9 cellular contexts compared by ENCODE assay signal in the genomic region with DNA sequence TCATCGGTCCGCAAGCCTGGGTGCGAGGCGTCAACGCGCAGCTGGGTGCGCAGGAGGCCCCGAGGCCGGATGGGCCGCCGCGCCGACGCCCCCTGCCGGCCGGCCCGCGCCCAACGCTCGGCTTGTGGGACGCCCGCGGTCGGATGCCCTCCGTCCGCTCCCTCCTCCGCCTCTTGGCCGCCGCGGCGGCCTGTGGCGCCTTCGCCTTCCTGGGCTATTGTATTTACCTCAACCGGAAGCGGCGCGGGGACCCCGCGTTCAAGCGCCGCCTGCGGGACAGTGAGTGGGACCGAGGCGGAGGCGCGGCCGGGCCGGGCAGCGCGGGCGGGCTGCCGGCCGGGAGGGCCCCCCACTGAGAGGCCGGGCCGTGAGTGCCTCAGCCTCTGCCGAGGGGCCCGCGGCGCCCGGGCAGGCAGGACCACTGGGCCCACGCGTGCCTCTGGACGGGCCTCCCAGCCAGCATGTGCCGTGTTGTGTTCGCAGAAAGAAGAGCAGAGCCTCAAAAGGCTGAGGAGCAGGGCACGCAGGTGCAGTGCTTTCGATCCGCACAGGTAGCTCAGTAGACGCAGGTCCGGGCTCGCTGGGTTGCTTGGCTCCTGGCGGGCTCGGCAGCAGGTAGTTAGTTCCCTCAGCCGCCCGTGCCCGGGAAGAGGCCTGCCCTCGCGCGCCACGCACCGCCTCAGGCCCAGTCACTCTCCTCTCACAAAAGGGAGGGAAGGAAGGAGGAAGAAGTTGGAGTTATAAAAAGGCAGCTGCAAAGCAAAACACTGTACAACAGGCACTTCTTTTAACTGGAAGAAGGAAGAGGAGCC. TPM values are rescaled to one million over a fixed set of nuclear protein-coding genes. Genes with fewer than 3 reads are reported as not detected.
DNase-seq lines count a peak whose midpoint lies in the region; ATAC-seq and TF ChIP-seq lines count a peak whose summit lies in the region.
"Had no signal": no experiment of that assay in that cellular context is flagged by ENCODE, and none has a peak within 500 bp of the region (broad histone marks: within the 10 kb centered on the region; RNA-seq: fewer than 3 reads in every experiment).

A gene (plus strand): TSS at position 116 of the 812 bp plus-strand sequence. CDS start 28 bp downstream, at position 144.

- peak within 1 kb of the TSS; percentile 24 to 48 for H3K4me3 ChIP-seq in CD4-positive, alpha-beta memory T cell (ENCODE audit: low read length in 2 of 2)
- peak within 1 kb of the TSS; percentile 62 for H3K4me3 ChIP-seq in OCI-LY1 (ENCODE audit: low read depth, low read length, poor library complexity, severe bottlenecking)
- H3K4me3 ChIP-seq in fibroblast of pulmonary artery (replicated peaks; ENCODE audit: low read depth, low read length), result peak within 1 kb of the TSS; percentile 38

- H3K4me2 ChIP-seq in OCI-LY1 (ENCODE audit: low read length), result peak within 1 kb of the TSS; percentile 74

- TF ChIP-seq CTCF in OCI-LY1 (IDR thresholded peaks at IDR 0.05; ENCODE audit: low read length) (peak; percentile 82), fibroblast of pulmonary artery (IDR thresholded peaks at IDR 0.05; ENCODE audit: low read length, missing control alignments) (peak; percentile 9), nephron progenitor cell (IDR thresholded peaks at IDR 0.05) (peak; percentile 67)

- H3K9me2 ChIP-seq in OCI-LY1 (ENCODE audit: low read depth, low read length), result no peaks in the 10 kb centered on the region

- H4K20me1 ChIP-seq in OCI-LY1 (ENCODE audit: insufficient read depth, low read length), result no peaks in the 10 kb centered on the region

- H3K9me3 ChIP-seq in CD4-positive, alpha-beta memory T cell (ENCODE audit: control insufficient read depth in 1 of 2, low read length in 2 of 2), result no peaks in the 10 kb centered on the region
- no peaks in the 10 kb centered on the region for H3K9me3 ChIP-seq in OCI-LY1 (ENCODE audit: low read length)

- ATAC-seq in GM19324 (IDR thresholded peaks at IDR 0.05; ENCODE audit: low FRiP score, unreplicated experiment) (peak; percentile 94), HG03457 (IDR thresholded peaks at IDR 0.05; ENCODE audit: unreplicated experiment) (peak; percentile 85)
- ATAC-seq in stimulated activated naive CD8-positive, alpha-beta T cell treated with anti-CD3 and anti-CD28 coated beads, Interleukin-15, amount 100 ng/mL, for 72 hours, result peak; percentile 94

- no peaks in the 10 kb centered on the region for H3K79me2 ChIP-seq in OCI-LY1 (ENCODE audit: insufficient read depth, low read length)

- no peaks in the 10 kb centered on the region for H3K27me3 ChIP-seq in CD4-positive, alpha-beta memory T cell (ENCODE audit: insufficient read depth, low read length)
- no peaks in the 10 kb centered on the region for H3K27me3 ChIP-seq in OCI-LY1 (ENCODE audit: insufficient read depth, low read length)

- peaks cover 12% of the 10 kb centered on the region for H3K4me1 ChIP-seq in CD4-positive, alpha-beta memory T cell (ENCODE audit: insufficient read depth, low read length)
- peaks cover 28% of the 10 kb centered on the region for H3K4me1 ChIP-seq in OCI-LY1 (ENCODE audit: insufficient read depth, low read length, severe bottlenecking)

- POLR2A ChIA-PET in CD4-positive, alpha-beta memory T cell (lab: Charles Lee; ENCODE audit: partially characterized antibody), result interaction anchor here (0.7 to 3.3 kb wide), 12 partner anchors 14 to 196 kb away, joined by 3 to 57 read pairs (median 4); a partner anchor contains a TSS

- no peaks in the 10 kb centered on the region for H3F3A ChIP-seq in OCI-LY1 (ENCODE audit: insufficient read depth, low read length)

- CTCF ChIA-PET in CD4-positive, alpha-beta memory T cell (lab: Charles Lee; ENCODE audit: partially characterized antibody), result interaction anchor here (0.5 to 5.1 kb wide), 25 partner anchors 10 to 288 kb away, joined by 3 to 49 read pairs (median 4); a partner anchor contains a TSS

- H3K4me1 Mint-ChIP-seq in CD4-positive, alpha-beta memory T cell, result peaks cover 7 to 21% (median 10%) of the 10 kb centered on the region in 4 donors
- H3K4me1 Mint-ChIP-seq in activated T-helper 2 cell treated with anti-CD3 and anti-CD28 coated beads, Interferon-gamma antibody, Interleukin-2, Interleukin-4, amounts not matched to agents 10 μg/mL and 5 μg/mL and 100 μg/mL, durations not matched to agents 14 hours and 24 hours and 36 hours (ENCODE audit: low read depth), result peaks cover 10% of the 10 kb centered on the region
- peaks cover 5% of the 10 kb centered on the region for H3K4me1 Mint-ChIP-seq in nephron progenitor cell
- H3K4me1 Mint-ChIP-seq in stimulated activated naive CD8-positive, alpha-beta T cell treated with anti-CD3 and anti-CD28 coated beads, Interleukin-15, amount 100 ng/mL, for 72 hours, result peaks cover 12% of the 10 kb centered on the region

- H3K36me3 ChIP-seq in CD4-positive, alpha-beta memory T cell (ENCODE audit: insufficient read depth, low read length), result no peaks in the 10 kb centered on the region
- H3K36me3 ChIP-seq in OCI-LY1 (ENCODE audit: insufficient read depth, low read length), result no peaks in the 10 kb centered on the region

- H3K36me3 Mint-ChIP-seq in CD4-positive, alpha-beta memory T cell, result peaks cover 0 to 2% of the 10 kb centered on the region in 2 donors
- peaks cover 3% of the 10 kb centered on the region for H3K36me3 Mint-ChIP-seq in activated T-helper 2 cell treated with anti-CD3 and anti-CD28 coated beads, Interferon-gamma antibody, Interleukin-2, Interleukin-4, amounts not matched to agents 10 μg/mL and 5 μg/mL and 100 μg/mL, durations not matched to agents 14 hours and 24 hours and 36 hours (ENCODE audit: low read depth)
- H3K36me3 Mint-ChIP-seq in nephron progenitor cell (ENCODE audit: low read depth), result no peaks in the 10 kb centered on the region

- intact Hi-C loops in CD4-positive, alpha-beta memory T cell (cut with micrococcal nuclease), result loop anchor here (1.0 kb wide), 2 partner anchors 31 to 288 kb away; a partner anchor contains a TSS
- intact Hi-C loops in activated T-helper 2 cell treated with anti-CD3 and anti-CD28 coated beads, Interferon-gamma antibody, Interleukin-2, Interleukin-4, amounts not matched to agents 10 μg/mL and 5 μg/mL and 100 μg/mL, durations not matched to agents 14 hours and 24 hours and 36 hours (cut with micrococcal nuclease), result no loop called here

- H3K27ac ChIP-seq in CD4-positive, alpha-beta memory T cell (ENCODE audit: low read depth, low read length), result peak within 1 kb of the TSS; percentile 56
- peak within 1 kb of the TSS; percentile 34 for H3K27ac ChIP-seq in OCI-LY1 (ENCODE audit: low read depth, low read length, poor library complexity, severe bottlenecking)

- H3K9ac ChIP-seq in OCI-LY1 (ENCODE audit: low read length), result peak within 1 kb of the TSS; percentile 75

- DNase-seq in CD4-positive, alpha-beta memory T cell, result peak; percentile 70 to 81 (median 72)
- DNase-seq in activated T-helper 2 cell treated with anti-CD3 and anti-CD28 coated beads, Interferon-gamma antibody, Interleukin-2, Interleukin-4, amounts not matched to agents 10 μg/mL and 5 μg/mL and 100 μg/mL, durations not matched to agents 14 hours and 24 hours and 36 hours (ENCODE audit: low spot score), result peak; percentile 67
- DNase-seq in fibroblast of pulmonary artery (ENCODE audit: low read depth) (peak; percentile 63), nephron progenitor cell (peak; percentile 81)
- peak; percentile 81 to 85 for DNase-seq in stimulated activated naive CD8-positive, alpha-beta T cell treated with anti-CD3 and anti-CD28 coated beads, Interleukin-15, amount 100 ng/mL, for 72 hours

- H3K27me3 Mint-ChIP-seq in CD4-positive, alpha-beta memory T cell, result no peaks in the 10 kb centered on the region
- no peaks in the 10 kb centered on the region for H3K27me3 Mint-ChIP-seq in activated T-helper 2 cell treated with anti-CD3 and anti-CD28 coated beads, Interferon-gamma antibody, Interleukin-2, Interleukin-4, amounts not matched to agents 10 μg/mL and 5 μg/mL and 100 μg/mL, durations not matched to agents 14 hours and 24 hours and 36 hours (ENCODE audit: low read depth)
- peaks cover 34% of the 10 kb centered on the region for H3K27me3 Mint-ChIP-seq in nephron progenitor cell (ENCODE audit: low read depth, poor library complexity)
- no peaks in the 10 kb centered on the region for H3K27me3 Mint-ChIP-seq in stimulated activated naive CD8-positive, alpha-beta T cell treated with anti-CD3 and anti-CD28 coated beads, Interleukin-15, amount 100 ng/mL, for 72 hours

- H3K27ac Mint-ChIP-seq in CD4-positive, alpha-beta memory T cell, result peak within 1 kb of the TSS; percentile 88 to 95 (median 93)
- peak within 1 kb of the TSS; percentile 36 for H3K27ac Mint-ChIP-seq in activated T-helper 2 cell treated with anti-CD3 and anti-CD28 coated beads, Interferon-gamma antibody, Interleukin-2, Interleukin-4, amounts not matched to agents 10 μg/mL and 5 μg/mL and 100 μg/mL, durations not matched to agents 14 hours and 24 hours and 36 hours
- no peak within 1 kb of the TSS for H3K27ac Mint-ChIP-seq in nephron progenitor cell
- H3K27ac Mint-ChIP-seq in stimulated activated naive CD8-positive, alpha-beta T cell treated with anti-CD3 and anti-CD28 coated beads, Interleukin-15, amount 100 ng/mL, for 72 hours, result peak within 1 kb of the TSS; percentile 69 to 95

- H2AFZ ChIP-seq in OCI-LY1 (ENCODE audit: low read length), result peak within 1 kb of the TSS; percentile 94; the same call in 1 of the 2 replicates

- peak within 1 kb of the TSS; percentile 83 to 91 (median 88) for H3K4me3 Mint-ChIP-seq in CD4-positive, alpha-beta memory T cell
- peak within 1 kb of the TSS; percentile 67 for H3K4me3 Mint-ChIP-seq in activated T-helper 2 cell treated with anti-CD3 and anti-CD28 coated beads, Interferon-gamma antibody, Interleukin-2, Interleukin-4, amounts not matched to agents 10 μg/mL and 5 μg/mL and 100 μg/mL, durations not matched to agents 14 hours and 24 hours and 36 hours (ENCODE audit: low read depth)
- peak within 1 kb of the TSS; percentile 80 for H3K4me3 Mint-ChIP-seq in nephron progenitor cell
- peak within 1 kb of the TSS; percentile 79 to 88 for H3K4me3 Mint-ChIP-seq in stimulated activated naive CD8-positive, alpha-beta T cell treated with anti-CD3 and anti-CD28 coated beads, Interleukin-15, amount 100 ng/mL, for 72 hours

- H3K9me3 Mint-ChIP-seq in CD4-positive, alpha-beta memory T cell, result no peaks in the 10 kb centered on the region
- H3K9me3 Mint-ChIP-seq in activated T-helper 2 cell treated with anti-CD3 and anti-CD28 coated beads, Interferon-gamma antibody, Interleukin-2, Interleukin-4, amounts not matched to agents 10 μg/mL and 5 μg/mL and 100 μg/mL, durations not matched to agents 14 hours and 24 hours and 36 hours, result no peaks in the 10 kb centered on the region
- H3K9me3 Mint-ChIP-seq in nephron progenitor cell, result no peaks in the 10 kb centered on the region
- no peaks in the 10 kb centered on the region for H3K9me3 Mint-ChIP-seq in stimulated activated naive CD8-positive, alpha-beta T cell treated with anti-CD3 and anti-CD28 coated beads, Interleukin-15, amount 100 ng/mL, for 72 hours

RNA-seq across cellular contexts. Expression of the gene that starts here (rescaled TPM):
- total RNA-seq in CD4-positive, alpha-beta memory T cell, result not detected
- not detected for polyA plus RNA-seq in CD4-positive, alpha-beta memory T cell
- not detected in 2 replicates for total RNA-seq in activated T-helper 2 cell treated with anti-CD3 and anti-CD28 coated beads, Interferon-gamma antibody, Interleukin-2, Interleukin-4, amounts not matched to agents 10 μg/mL and 5 μg/mL and 100 μg/mL, durations not matched to agents 14 hours and 24 hours and 36 hours
- total RNA-seq: renal cortical epithelial cell had no signal

Comparison
In these comparisons a context has a peak if more than half of its experiments do, and no peak if none do; other contexts are left out.
1. Peak in every context shown above with its lines: DNase-seq, ATAC-seq, H3K4me3 ChIP-seq and H3K27ac ChIP-seq.
2. Peak in DNase-seq, H3K4me3 ChIP-seq and H3K27ac ChIP-seq in CD4-positive, alpha-beta memory T cell; RNA of the gene not detected or under 1 TPM.
3. Peak in DNase-seq in activated T-helper 2 cell treated with anti-CD3 and anti-CD28 coated beads, Interferon-gamma antibody, Interleukin-2, Interleukin-4, amounts not matched to agents 10 μg/mL and 5 μg/mL and 100 μg/mL, durations not matched to agents 14 hours and 24 hours and 36 hours; RNA of the gene not detected or under 1 TPM.
4. CTCF ChIP-seq: peak in every context shown above with its lines; median percentile 82 in OCI-LY1; 67 in nephron progenitor cell; 9 in fibroblast of pulmonary artery.